29 cellular contexts compared by ENCODE assay signal in the genomic region with DNA sequence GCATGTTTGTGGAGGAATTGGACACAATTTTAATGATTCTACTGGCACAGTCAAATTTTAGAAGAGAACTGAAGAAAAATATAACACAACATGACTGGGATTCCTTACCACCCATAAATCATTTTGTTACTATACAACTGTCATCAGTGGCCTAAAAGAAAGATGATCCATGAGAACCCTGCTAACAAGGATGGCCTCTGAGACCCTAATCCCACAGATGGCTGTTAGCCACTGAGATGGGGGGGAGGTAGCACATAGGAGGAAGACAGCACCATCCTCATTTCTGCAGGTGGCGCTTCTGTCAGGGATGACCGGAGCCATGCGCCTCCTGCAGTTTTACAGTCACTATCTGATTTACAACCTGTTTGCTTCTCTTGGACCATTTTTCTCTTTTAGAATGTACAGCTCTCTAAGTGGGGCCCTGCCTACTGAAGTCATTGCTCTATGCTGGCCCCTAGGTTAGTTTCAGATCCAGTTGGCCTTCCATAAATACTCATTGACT.
"Had no signal": no experiment of that assay in that cellular context is flagged by ENCODE, and none has a peak within 500 bp of the region (broad histone marks: within the 10 kb centered on the region; RNA-seq: fewer than 3 reads in every experiment).

No MANE protein-coding gene starts in this region.

- H3K27ac Mint-ChIP-seq: activated B cell treated with CpG ODN at 0.5 μM for 24 hours; activated CD4-positive, alpha-beta memory T cell treated with anti-CD3 and anti-CD28 coated beads, Interleukin-2, amount 10 ng/mL, durations not matched to agents 7 days and 5 days; activated CD4-positive, alpha-beta T cell treated with anti-CD3 and anti-CD28 coated beads, Interleukin-2, amount 10 ng/mL, durations not matched to agents 7 days and 5 days; activated naive CD4-positive, alpha-beta T cell treated with anti-CD3 and anti-CD28 coated beads, Interleukin-2, amount 10 ng/mL, durations not matched to agents 7 days and 5 days; activated naive CD4-positive, alpha-beta T cell treated with anti-CD3 and anti-CD28 coated beads, Interleukin-2, amount 50 U/mL, for 72 hours; activated naive CD8-positive, alpha-beta T cell treated with anti-CD3 and anti-CD28 coated beads, Interleukin-2, amount 10 ng/mL, durations not matched to agents 7 days and 5 days; activated T-cell treated with anti-CD3 and anti-CD28 coated beads, Interleukin-2, amount 50 U/mL, for 24 hours; activated T-cell treated with anti-CD3 and anti-CD28 coated beads, Interleukin-2, amount 50 U/mL, for 72 hours; brain; dendritic cell treated with granulocyte-macrophage colony-stimulating factor and Interleukin-4, amounts not matched to agents 40 ng/mL and 50 ng/mL, for 4 days; endodermal cell; T-helper 17 cell; T-helper 2 cell treated with Interferon-gamma antibody and Interleukin-4, amounts not matched to agents 5 μg/mL and 100 μg/mL, for 36 hours had no signal

- H3K4me1 Mint-ChIP-seq: activated B cell treated with CpG ODN at 0.5 μM for 24 hours; activated CD4-positive, alpha-beta memory T cell treated with anti-CD3 and anti-CD28 coated beads, Interleukin-2, amount 10 ng/mL, durations not matched to agents 7 days and 5 days; activated CD4-positive, alpha-beta T cell treated with anti-CD3 and anti-CD28 coated beads, Interleukin-2, amount 10 ng/mL, durations not matched to agents 7 days and 5 days; activated naive CD4-positive, alpha-beta T cell treated with anti-CD3 and anti-CD28 coated beads, Interleukin-2, amount 10 ng/mL, durations not matched to agents 7 days and 5 days; activated naive CD8-positive, alpha-beta T cell treated with anti-CD3 and anti-CD28 coated beads, Interleukin-2, amount 10 ng/mL, durations not matched to agents 7 days and 5 days; endodermal cell had no signal

- H3K36me3 Mint-ChIP-seq: activated naive CD4-positive, alpha-beta T cell treated with anti-CD3 and anti-CD28 coated beads, Interleukin-2, amount 10 ng/mL, durations not matched to agents 7 days and 5 days; activated naive CD4-positive, alpha-beta T cell treated with anti-CD3 and anti-CD28 coated beads, Interleukin-2, amount 50 U/mL, for 72 hours; activated naive CD8-positive, alpha-beta T cell treated with anti-CD3 and anti-CD28 coated beads, Interleukin-2, amount 10 ng/mL, durations not matched to agents 7 days and 5 days; brain had no signal

- H3K27me3 Mint-ChIP-seq: activated B cell treated with CpG ODN at 0.5 μM for 24 hours; activated CD4-positive, alpha-beta memory T cell treated with anti-CD3 and anti-CD28 coated beads, Interleukin-2, amount 10 ng/mL, durations not matched to agents 7 days and 5 days; activated CD4-positive, alpha-beta T cell treated with anti-CD3 and anti-CD28 coated beads, Interleukin-2, amount 10 ng/mL, durations not matched to agents 7 days and 5 days; activated naive CD4-positive, alpha-beta T cell treated with anti-CD3 and anti-CD28 coated beads, Interleukin-2, amount 10 ng/mL, durations not matched to agents 7 days and 5 days; activated naive CD8-positive, alpha-beta T cell treated with anti-CD3 and anti-CD28 coated beads, Interleukin-2, amount 10 ng/mL, durations not matched to agents 7 days and 5 days; activated T-cell treated with anti-CD3 and anti-CD28 coated beads, Interleukin-2, amount 50 U/mL, for 24 hours; brain; dendritic cell treated with granulocyte-macrophage colony-stimulating factor and Interleukin-4, amounts not matched to agents 40 ng/mL and 50 ng/mL, for 4 days had no signal

- H3K4me3 Mint-ChIP-seq: activated B cell treated with CpG ODN at 0.5 μM for 24 hours; activated CD4-positive, alpha-beta memory T cell treated with anti-CD3 and anti-CD28 coated beads, Interleukin-2, amount 10 ng/mL, durations not matched to agents 7 days and 5 days; activated CD4-positive, alpha-beta T cell treated with anti-CD3 and anti-CD28 coated beads, Interleukin-2, amount 10 ng/mL, durations not matched to agents 7 days and 5 days; activated naive CD4-positive, alpha-beta T cell treated with anti-CD3 and anti-CD28 coated beads, Interleukin-2, amount 10 ng/mL, durations not matched to agents 7 days and 5 days; activated naive CD8-positive, alpha-beta T cell treated with anti-CD3 and anti-CD28 coated beads, Interleukin-2, amount 10 ng/mL, durations not matched to agents 7 days and 5 days; activated T-cell treated with anti-CD3 and anti-CD28 coated beads, Interleukin-2, amount 50 U/mL, for 24 hours; activated T-cell treated with anti-CD3 and anti-CD28 coated beads, Interleukin-2, amount 50 U/mL, for 72 hours; brain; dendritic cell treated with granulocyte-macrophage colony-stimulating factor and Interleukin-4, amounts not matched to agents 40 ng/mL and 50 ng/mL, for 4 days; endodermal cell; T-helper 17 cell; T-helper 2 cell treated with Interferon-gamma antibody and Interleukin-4, amounts not matched to agents 5 μg/mL and 100 μg/mL, for 36 hours had no signal

- H3K9me3 Mint-ChIP-seq: activated B cell treated with CpG ODN at 0.5 μM for 24 hours; activated CD4-positive, alpha-beta memory T cell treated with anti-CD3 and anti-CD28 coated beads, Interleukin-2, amount 10 ng/mL, durations not matched to agents 7 days and 5 days; activated CD4-positive, alpha-beta T cell treated with anti-CD3 and anti-CD28 coated beads, Interleukin-2, amount 10 ng/mL, durations not matched to agents 7 days and 5 days; activated naive CD4-positive, alpha-beta T cell treated with anti-CD3 and anti-CD28 coated beads, Interleukin-2, amount 10 ng/mL, durations not matched to agents 7 days and 5 days; activated naive CD4-positive, alpha-beta T cell treated with anti-CD3 and anti-CD28 coated beads, Interleukin-2, amount 50 U/mL, for 72 hours; activated naive CD8-positive, alpha-beta T cell treated with anti-CD3 and anti-CD28 coated beads, Interleukin-2, amount 10 ng/mL, durations not matched to agents 7 days and 5 days; activated T-cell treated with anti-CD3 and anti-CD28 coated beads, Interleukin-2, amount 50 U/mL, for 24 hours; activated T-cell treated with anti-CD3 and anti-CD28 coated beads, Interleukin-2, amount 50 U/mL, for 72 hours; brain; dendritic cell treated with granulocyte-macrophage colony-stimulating factor and Interleukin-4, amounts not matched to agents 40 ng/mL and 50 ng/mL, for 4 days; endodermal cell; T-helper 2 cell treated with Interferon-gamma antibody and Interleukin-4, amounts not matched to agents 5 μg/mL and 100 μg/mL, for 36 hours had no signal

- DNase-seq: activated B cell treated with CpG ODN at 0.5 μM for 24 hours; activated CD4-positive, alpha-beta memory T cell treated with anti-CD3 and anti-CD28 coated beads, Interleukin-2, amount 10 ng/mL, durations not matched to agents 7 days and 5 days; activated CD4-positive, alpha-beta T cell treated with anti-CD3 and anti-CD28 coated beads, Interleukin-2, amount 10 ng/mL, durations not matched to agents 7 days and 5 days; activated CD4-positive, alpha-beta T cell treated with anti-CD3 and anti-CD28 coated beads, Interleukin-2, amount 50 U/mL, for 4 hours; activated CD8-positive, alpha-beta memory T cell treated with anti-CD3 and anti-CD28 coated beads, Interleukin-2, amount 50 U/mL, for 48 hours; activated gamma-delta T cell; activated naive CD4-positive, alpha-beta T cell; activated naive CD4-positive, alpha-beta T cell treated with anti-CD3 and anti-CD28 coated beads, Interleukin-2, amount 10 ng/mL, durations not matched to agents 7 days and 5 days; activated naive CD8-positive, alpha-beta T cell treated with anti-CD3 and anti-CD28 coated beads, Interleukin-2, amount 10 ng/mL, durations not matched to agents 7 days and 5 days; activated T-cell treated with anti-CD3 and anti-CD28 coated beads for 4 hours; activated T-cell treated with anti-CD3 and anti-CD28 coated beads, Interleukin-2, amount 50 U/mL, for 24 hours; activated T-cell treated with anti-CD3 and anti-CD28 coated beads, Interleukin-2, amount 50 U/mL, for 72 hours; central memory CD4-positive, alpha-beta T cell; cerebellar nuclear complex; dorsolateral prefrontal cortex; effector memory CD4-positive, alpha-beta T cell; endodermal cell; foreskin fibroblast; gastrocnemius medialis; glutamatergic neuron; heart left ventricle; T-helper 1 cell; T-helper 17 cell; T1000; WERI-Rb-1 had no signal
